Comparison of ENCODE assay signal across 12 cellular contexts in genomic region chr3:98003306-98003969, GRCh38. TPM values are rescaled to one million over a fixed set of nuclear protein-coding genes. Genes with fewer than 3 reads are reported as not detected.
DNase-seq lines count a peak whose midpoint lies in the region; ATAC-seq, FAIRE-seq and TF ChIP-seq lines count a peak whose summit lies in the region.
"Had no signal": no experiment of that assay in that cellular context is flagged by ENCODE, and none has a peak within 500 bp of the region (broad histone marks: within the 10 kb centered on the region; RNA-seq: fewer than 3 reads in every experiment).

No MANE protein-coding gene starts in this region.

- H3K4me3 ChIP-seq in GM12878: no peak overlapping the region
- no peak overlapping the region for H3K4me3 ChIP-seq in mucosa of descending colon
- H3K4me3 ChIP-seq: tibial artery had no signal

- RAD21 ChIA-PET in GM12878 (lab: Charles Lee; ENCODE audit: unreplicated experiment): interaction anchor here (0.6 to 0.8 kb wide), 2 partner anchors 18 to 387 kb away, joined by 3 to 4 read pairs; partner anchors contain the start of gene OR5K3

- H2AFZ ChIP-seq in GM12878 (ENCODE audit: control insufficient read depth, low read depth, low read length): peak overlapping the region; percentile 80

- FAIRE-seq in GM12878 (lab: Jason Lieb, UNC): no peak

- no peak for TF ChIP-seq EP300 in GM12878 (IDR thresholded peaks at IDR 0.05; ENCODE audit: borderline replicate concordance in 1 of 2, control insufficient read depth in 1 of 2, low read depth in 2 of 2, low read length in 2 of 2)

- peaks cover 21% of the 10 kb centered on the region for H3K4me1 Mint-ChIP-seq in activated CD4-positive, alpha-beta T cell treated with anti-CD3 and anti-CD28 coated beads for 36 hours

- 3% methylated on average over 2 of the region's 2 CpGs for WGBS in GM12878 (ENCODE audit: insufficient coverage, insufficient replicate concordance, low lambda C conversion rate, missing lambda C conversion rate)

- H3K4me2 ChIP-seq in GM12878 (ENCODE audit: control insufficient read depth, insufficient read depth): peak overlapping the region; percentile 1; the same call in 1 of the 2 replicates

- no peaks in the 10 kb centered on the region for H4K20me1 ChIP-seq in GM12878 (ENCODE audit: control insufficient read depth, insufficient read depth)

- H3K9me3 Mint-ChIP-seq in activated CD4-positive, alpha-beta T cell treated with anti-CD3 and anti-CD28 coated beads for 36 hours (ENCODE audit: low read depth): no peaks in the 10 kb centered on the region
- H3K9me3 Mint-ChIP-seq: IgD-negative memory B cell had no signal

- no peak overlapping the region for H3K9ac ChIP-seq in GM12878 (ENCODE audit: control insufficient read depth, insufficient read depth, low read length)

- H3K27me3 Mint-ChIP-seq in activated CD4-positive, alpha-beta T cell treated with anti-CD3 and anti-CD28 coated beads for 36 hours: no peaks in the 10 kb centered on the region

- no TSS peak for BruUV-seq in GM12878 (replicated peaks; lab: Mats Ljungman, UMichigan)

- H3K36me3 Mint-ChIP-seq in activated CD4-positive, alpha-beta T cell treated with anti-CD3 and anti-CD28 coated beads for 36 hours (ENCODE audit: low read depth): no peaks in the 10 kb centered on the region

- H3K27ac Mint-ChIP-seq in activated CD4-positive, alpha-beta T cell treated with anti-CD3 and anti-CD28 coated beads for 36 hours: peak overlapping the region; percentile 13

- ATAC-seq in activated CD4-positive, alpha-beta T cell treated with anti-CD3 and anti-CD28 coated beads for 36 hours: no peak
- ATAC-seq in GM21528 (IDR thresholded peaks at IDR 0.05; ENCODE audit: low FRiP score, unreplicated experiment) (peak; percentile 79), HG03558 (IDR thresholded peaks at IDR 0.05; ENCODE audit: extremely low read depth, unreplicated experiment) (peak; percentile 53), GM12878 (peak; percentile 73), HG03565 (IDR thresholded peaks at IDR 0.05; ENCODE audit: unreplicated experiment) (no peak), mucosa of descending colon (no peak)

- no peaks in the 10 kb centered on the region for H3K27me3 ChIP-seq in GM12878 (replicated peaks in 1 of 2; ENCODE audit: control insufficient read depth in 2 of 2, insufficient read depth in 2 of 2, low read length in 1 of 2)
- H3K27me3 ChIP-seq: tibial artery had no signal

- in situ Hi-C loops in GM12878 (cut with MboI): no loop called here

- H3K4me3 Mint-ChIP-seq in activated CD4-positive, alpha-beta T cell treated with anti-CD3 and anti-CD28 coated beads for 36 hours: no peak overlapping the region

- peaks cover 15% of the 10 kb centered on the region; the same call in 1 of the 2 replicates for H3K4me1 ChIP-seq in GM12878 (ENCODE audit: control insufficient read depth, insufficient read depth, low read length)
- H3K4me1 ChIP-seq in mucosa of descending colon (ENCODE audit: low read depth): no peaks in the 10 kb centered on the region
- H3K4me1 ChIP-seq: tibial artery had no signal

- H3K36me3 ChIP-seq in GM12878 (ENCODE audit: control insufficient read depth in 2 of 2, insufficient read depth in 2 of 2, low read length in 1 of 2): no peaks in the 10 kb centered on the region
- no peaks in the 10 kb centered on the region for H3K36me3 ChIP-seq in mucosa of descending colon (ENCODE audit: low read depth)
- H3K36me3 ChIP-seq: tibial artery had no signal

- H3K27ac ChIP-seq in GM12878 (ENCODE audit: control insufficient read depth, insufficient read depth): peak overlapping the region; percentile 10; the same call in 1 of the 2 replicates
- H3K27ac ChIP-seq: tibial artery had no signal

- SMC1A ChIA-PET in GM12878 (lab: Charles Lee; ENCODE audit: uncharacterized antibody, unreplicated experiment): no interaction called here

- no peak for TF ChIP-seq POLR2A in GM12878 (IDR thresholded peaks at IDR 0.05; ENCODE audit: low read depth, low read length)

- POLR2A ChIA-PET in activated CD4-positive, alpha-beta T cell treated with anti-CD3 and anti-CD28 coated beads for 36 hours (lab: Charles Lee): no interaction called here
- POLR2A ChIA-PET in GM12878 (lab: Charles Lee): no interaction called here

- CTCF ChIA-PET in activated CD4-positive, alpha-beta T cell treated with anti-CD3 and anti-CD28 coated beads for 36 hours (lab: Charles Lee): interaction anchor here (1.0 kb wide), 2 partner anchors 12 to 210 kb away, joined by 4 to 5 read pairs; no protein-coding TSS in a partner anchor
- CTCF ChIA-PET in GM12878 (lab: Yijun Ruan, JAX): interaction anchor here (0.7 to 3.7 kb wide), 3 partner anchors 9 to 42 kb away, joined by 3 to 22 read pairs (median 5); no protein-coding TSS in a partner anchor

- DNase-seq in activated CD4-positive, alpha-beta T cell treated with anti-CD3 and anti-CD28 coated beads for 36 hours: no peak
- DNase-seq in activated CD4-positive, alpha-beta T cell treated with anti-CD3 and anti-CD28 coated beads for 1 hour: no peak
- DNase-seq in GM12878 (ENCODE audit: low read depth, low spot score) (no peak), mucosa of descending colon (no peak), DMS 273 (lab: John Stamatoyannopoulos, UW; ENCODE audit: unreplicated experiment) (no peak)
- DNase-seq: head of caudate nucleus, tibial artery had no signal

- no peaks in the 10 kb centered on the region for H3K9me3 ChIP-seq in GM12878 (replicated peaks; ENCODE audit: control insufficient read depth, insufficient read depth, low read length)
- H3K9me3 ChIP-seq in mucosa of descending colon: no peaks in the 10 kb centered on the region
- H3K9me3 ChIP-seq: tibial artery had no signal

- intact Hi-C loops in activated CD4-positive, alpha-beta T cell treated with anti-CD3 and anti-CD28 coated beads for 36 hours (cut with DNase I, micrococcal nuclease): no loop called here
- intact Hi-C loops in GM12878 (cut with micrococcal nuclease; ENCODE audit: unreplicated experiment) (no loop called here), mucosa of descending colon (cut with DNase I, micrococcal nuclease) (no loop called here)

- TF ChIP-seq CTCF in GM12878 (IDR thresholded peaks at IDR 0.05 in 2 of 3, conservative IDR thresholded peaks at IDR 0.05 in 1 of 3; ENCODE audit: control insufficient read depth in 2 of 3, extremely low read depth in 1 of 3, insufficient read depth in 1 of 3, low read depth in 3 of 3, low read length in 3 of 3) (no peak), mucosa of descending colon (IDR thresholded peaks at IDR 0.05) (no peak)

- TF ChIP-seq RAD21 in GM12878 (IDR thresholded peaks at IDR 0.05; ENCODE audit: insufficient read depth, low read depth, low read length): no peak

- no peaks in the 10 kb centered on the region for H3K79me2 ChIP-seq in GM12878 (ENCODE audit: control insufficient read depth, insufficient read depth, low read length)

TF ChIP-seq in GM12878, 131 proteins besides CTCF, POLR2A, EP300 and RAD21 (continues in another document):
- TF ChIP-seq HDGF (IDR thresholded peaks at IDR 0.05): no peak
- TF ChIP-seq FOXM1 (IDR thresholded peaks at IDR 0.05; ENCODE audit: low read depth, low read length): no peak
- peak; percentile 50 for TF ChIP-seq SPI1 (IDR thresholded peaks at IDR 0.05; ENCODE audit: borderline replicate concordance, insufficient read depth, low read depth, low read length)
- no peak for TF ChIP-seq SRF (IDR thresholded peaks at IDR 0.05; ENCODE audit: low read depth in 2 of 2, low read length in 2 of 2)
- no peak for TF ChIP-seq IKZF2 (IDR thresholded peaks at IDR 0.05)
- TF ChIP-seq LARP7 (IDR thresholded peaks at IDR 0.05): no peak
- no peak for TF ChIP-seq TARDBP (IDR thresholded peaks at IDR 0.05; ENCODE audit: borderline replicate concordance)
- peak; percentile 86 for TF ChIP-seq RUNX3 (IDR thresholded peaks at IDR 0.05; ENCODE audit: low read length)
- TF ChIP-seq POLR2AphosphoS5 (IDR thresholded peaks at IDR 0.05; ENCODE audit: low read length): no peak

RNA-seq across cellular contexts. Expression of gene RIOX2, which starts 31.2 kb away (rescaled TPM):
- total RNA-seq in activated CD4-positive, alpha-beta T cell treated with anti-CD3 and anti-CD28 coated beads for 36 hours: 10 to 100 TPM; 35.0 to 35.5 TPM
- 56.1 and 58.1 TPM in 2 replicates for total RNA-seq in GM12878 (2013; cell fraction: nucleolus; rRNA removed)
- total RNA-seq in GM12878 (2014; rRNA removed) (42.1 and 43.9 TPM in 2 replicates), GM12878 (2014; rRNA removed; fragmentation: Illumina TruSeq; extraction: Trizol) (45.7 and 48.9 TPM in 2 replicates), GM12878 (2021) (32.8 and 35.0 TPM in 2 replicates), mucosa of descending colon (10 to 100 TPM; 13.5 to 20.8 (median 20.7) TPM)
- 9.4 TPM for polyA plus RNA-seq in GM12878 (2011; ENCODE audit: low read depth)
- polyA plus RNA-seq in GM12878 (2011; rRNA removed) (24.1 and 30.9 TPM in 2 replicates), GM12878 (2014; fragmentation: Illumina TruSeq; extraction: Trizol) (42.3 and 48.4 TPM in 2 replicates), GM12878 (2014; fragmentation: Nextera tagmentation; extraction: Ambion mirVana) (10 to 100 TPM; 51.8 to 52.6 TPM), GM12878 (2014; rRNA removed) (31.6 and 36.1 TPM in 2 replicates), GM12878 (2016; fragmentation: Nextera tagmentation; extraction: Ambion mirVana) (10 to 100 TPM; 45.6 to 46.6 TPM)
- 12.4 and 16.5 TPM in 2 replicates for polyA plus RNA-seq in GM12878 (2011; cell fraction: cytosol; rRNA removed)
- polyA plus RNA-seq in GM12878 (2011; cell fraction: nucleus; rRNA removed): 29.6 and 32.5 TPM in 2 replicates
- polyA plus RNA-seq in GM12878 (2012): 15.6 and 16.4 TPM in 2 replicates
- 26.6 and 35.0 TPM in 2 replicates for polyA minus RNA-seq in GM12878 (2011; rRNA and poly(A)+ RNA removed)
- 5.7 and 10.6 TPM in 2 replicates for polyA minus RNA-seq in GM12878 (2011; cell fraction: cytosol; rRNA and poly(A)+ RNA removed)
- 33.0 and 47.6 TPM in 2 replicates for polyA minus RNA-seq in GM12878 (2011; cell fraction: nucleus; rRNA and poly(A)+ RNA removed)

RNA-seq across cellular contexts. Expression of gene GABRR3, which starts 31.7 kb away (rescaled TPM):
- not detected for total RNA-seq in activated CD4-positive, alpha-beta T cell treated with anti-CD3 and anti-CD28 coated beads for 36 hours
- not detected in 2 replicates for total RNA-seq in GM12878 (2013; cell fraction: nucleolus; rRNA removed)
- total RNA-seq in GM12878 (2014; rRNA removed): not detected in 2 replicates
- total RNA-seq in GM12878 (2014; rRNA removed; fragmentation: Illumina TruSeq; extraction: Trizol): not detected in 2 replicates
- total RNA-seq in GM12878 (2021): not detected in 2 replicates
- not detected for polyA plus RNA-seq in GM12878 (2011; ENCODE audit: low read depth)
- not detected in 2 replicates for polyA plus RNA-seq in GM12878 (2011; rRNA removed)
- not detected in 2 replicates for polyA plus RNA-seq in GM12878 (2011; cell fraction: cytosol; rRNA removed)
- polyA plus RNA-seq in GM12878 (2011; cell fraction: nucleus; rRNA removed): not detected in 2 replicates
- polyA plus RNA-seq in GM12878 (2012): not detected in 2 replicates
- polyA plus RNA-seq in GM12878 (2014; fragmentation: Illumina TruSeq; extraction: Trizol): not detected in 2 replicates
- not detected for polyA plus RNA-seq in GM12878 (2014; fragmentation: Nextera tagmentation; extraction: Ambion mirVana)
- not detected in 2 replicates for polyA plus RNA-seq in GM12878 (2014; rRNA removed)
- polyA plus RNA-seq in GM12878 (2016; fragmentation: Nextera tagmentation; extraction: Ambion mirVana): not detected
- polyA minus RNA-seq in GM12878 (2011; rRNA and poly(A)+ RNA removed): not detected in 2 replicates
- not detected in 2 replicates for polyA minus RNA-seq in GM12878 (2011; cell fraction: cytosol; rRNA and poly(A)+ RNA removed)
- polyA minus RNA-seq in GM12878 (2011; cell fraction: nucleus; rRNA and poly(A)+ RNA removed): not detected in 2 replicates
- not detected for total RNA-seq in mucosa of descending colon
- total RNA-seq: chondrocyte had no signal
- polyA plus RNA-seq: IgD-negative memory B cell had no signal

Comparison
In these comparisons a context has a peak if more than half of its experiments do, and no peak if none do; other contexts are left out.
1. ATAC-seq: peak in GM21528 (single experiment), HG03558 (single experiment) and GM12878 (single experiment); none in activated CD4-positive, alpha-beta T cell treated with anti-CD3 and anti-CD28 coated beads for 36 hours (single experiment), HG03565 (single experiment) and mucosa of descending colon (single experiment).